ENCODE assay signal across 15 cellular contexts in genomic region chr12:25264015-25264582, GRCh38. TPM values are rescaled to one million over a fixed set of nuclear protein-coding genes. Genes with fewer than 3 reads are reported as not detected.
DNase-seq lines count a peak whose midpoint lies in the region; ATAC-seq, FAIRE-seq and TF ChIP-seq lines count a peak whose summit lies in the region.
"Had no signal": no experiment of that assay in that cellular context is flagged by ENCODE, and none has a peak within 500 bp of the region (broad histone marks: within the 10 kb centered on the region; RNA-seq: fewer than 3 reads in every experiment).

No MANE protein-coding gene starts in this region.

- H3K4me2 ChIP-seq in Karpas-422 (ENCODE audit: low read depth, low read length, poor library complexity, severe bottlenecking), result peak overlapping the region; percentile 53
- H3K4me2 ChIP-seq: A549 had no signal

- H3K36me3 ChIP-seq in Karpas-422 (ENCODE audit: insufficient read depth, low read length) (no peaks in the 10 kb centered on the region), iPS-18a (ENCODE audit: control insufficient read depth, low read depth, low read length) (no peaks in the 10 kb centered on the region)

- H3K4me1 ChIP-seq in Karpas-422 (ENCODE audit: low read length) (peaks cover 35% of the 10 kb centered on the region), iPS-18a (ENCODE audit: control insufficient read depth, low read depth, low read length) (peaks cover 15% of the 10 kb centered on the region)
- H3K4me1 ChIP-seq: A549 had no signal

- H3K27me3 ChIP-seq in Karpas-422 (ENCODE audit: low read length) (no peaks in the 10 kb centered on the region), iPS-18a (ENCODE audit: control insufficient read depth, insufficient read depth, low read length) (no peaks in the 10 kb centered on the region)

- H3K9me3 ChIP-seq in Karpas-422 (ENCODE audit: low read length) (no peaks in the 10 kb centered on the region), iPS-18a (ENCODE audit: control insufficient read depth, low read depth, low read length) (no peaks in the 10 kb centered on the region)
- H3K9me3 ChIP-seq: A549 had no signal

- TF ChIP-seq CTCF in GM20000 (IDR thresholded peaks at IDR 0.05; ENCODE audit: extremely low read depth, missing control alignments), result no peak

- H2AFZ ChIP-seq in Karpas-422 (ENCODE audit: low read length), result peak overlapping the region; percentile 76

- no peaks in the 10 kb centered on the region for H3K9me2 ChIP-seq in Karpas-422 (replicated peaks; ENCODE audit: insufficient read depth, low read length)

- FAIRE-seq in GM12891 (lab: Jason Lieb, UNC), result peak; percentile 43
- FAIRE-seq: A549 had no signal

- ATAC-seq in GM19351 (IDR thresholded peaks at IDR 0.05; ENCODE audit: unreplicated experiment) (peak; percentile 21), GM18505 (IDR thresholded peaks at IDR 0.05; ENCODE audit: unreplicated experiment) (no peak), HG03135 (IDR thresholded peaks at IDR 0.05; ENCODE audit: unreplicated experiment) (no peak)
- ATAC-seq: A549 had no signal

- no peaks in the 10 kb centered on the region for H3K79me2 ChIP-seq in Karpas-422 (ENCODE audit: low read length)

- H3K4me3 ChIP-seq in Karpas-422 (ENCODE audit: low read length), result peak overlapping the region; percentile 3; the same call in 1 of the 2 replicates
- H3K4me3 ChIP-seq in iPS-18a (ENCODE audit: low read length), result peak overlapping the region; percentile 4
- H3K4me3 ChIP-seq: A549 had no signal

- no peaks in the 10 kb centered on the region for H4K20me1 ChIP-seq in Karpas-422 (ENCODE audit: insufficient read depth, low read depth, low read length)

- TF ChIP-seq POLR2A in GM12891 (IDR thresholded peaks at IDR 0.05; ENCODE audit: low read depth, low read length), result no peak
- TF ChIP-seq POLR2A in GM18505 (IDR thresholded peaks at IDR 0.05; ENCODE audit: borderline replicate concordance, extremely low read depth, insufficient read depth, insufficient read length), result no peak

- DNase-seq in GM12891 (ENCODE audit: insufficient read length, low spot score) (no peak), Karpas-422 (no peak), GM20000 (ENCODE audit: low spot score) (no peak)
- no peak for DNase-seq in stimulated activated naive CD4-positive, alpha-beta T cell (lab: John Stamatoyannopoulos, UW)
- DNase-seq: COR-L47, DMS153, HCEC 1CT, NCI-H1092, NCI-H345, T-helper 9 cell had no signal

- H3K9ac ChIP-seq in Karpas-422 (ENCODE audit: low read length), result peak overlapping the region; percentile 10
- H3K9ac ChIP-seq in iPS-18a (ENCODE audit: low read length), result no peak overlapping the region

- H3K27ac ChIP-seq in Karpas-422 (ENCODE audit: low read length) (peak overlapping the region; percentile 50), iPS-18a (ENCODE audit: low read length) (no peak overlapping the region)
- H3K27ac ChIP-seq: A549 had no signal

TF ChIP-seq in GM12891, 5 proteins besides CTCF, POLR2A, EP300 and RAD21:
- no peak for TF ChIP-seq TAF1 (IDR thresholded peaks at IDR 0.05; ENCODE audit: low read depth, low read length)
- TF ChIP-seq POU2F2 (IDR thresholded peaks at IDR 0.05; ENCODE audit: low read depth, low read length), result no peak
- no peak for TF ChIP-seq SPI1 (IDR thresholded peaks at IDR 0.05; ENCODE audit: low read depth, low read length)
- no peak for TF ChIP-seq PAX5 (IDR thresholded peaks at IDR 0.05; ENCODE audit: insufficient read depth, low read length, severe bottlenecking)
- no peak for TF ChIP-seq POLR2AphosphoS5 (IDR thresholded peaks at IDR 0.05; ENCODE audit: low read depth, low read length)

RNA-seq across cellular contexts. Expression of gene KRAS, which starts 13.4 kb away (rescaled TPM):
- 2.0 TPM for polyA plus RNA-seq in GM12891 (2012; ENCODE audit: low read depth, missing spikeins)
- 13.5 and 35.8 TPM in 2 replicates for total RNA-seq in Karpas-422 (2014; rRNA removed; shearing (Covaris generic); ENCODE audit: low replicate concordance)
